In the genomic region with DNA sequence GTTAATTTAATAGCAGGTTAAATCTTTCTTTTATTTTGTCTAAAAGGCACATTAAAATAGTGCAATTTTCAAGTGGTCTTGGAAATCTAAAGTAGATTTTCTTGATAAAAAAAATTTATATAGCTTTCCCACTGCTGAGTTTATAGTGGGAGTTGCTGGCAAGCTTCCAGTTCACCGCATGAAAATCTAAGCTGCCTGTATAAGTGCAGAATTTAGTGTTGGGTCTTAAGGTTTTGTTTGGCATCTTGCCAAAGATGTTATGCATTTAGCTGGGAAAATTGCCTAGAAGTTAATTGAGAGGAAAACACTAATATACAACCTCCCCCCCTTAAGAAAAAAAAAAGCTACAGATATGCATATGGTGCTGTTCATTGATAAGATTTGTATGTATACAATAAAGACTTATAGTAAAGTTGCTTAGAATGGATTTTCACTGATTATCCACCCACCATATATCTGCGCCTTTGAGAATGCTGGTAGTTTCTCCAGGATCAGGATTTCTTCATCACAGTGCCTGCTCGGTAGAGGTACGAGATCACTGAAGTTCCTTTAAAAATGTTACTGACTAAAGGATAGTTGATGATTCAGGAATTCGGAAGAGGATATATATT, we compare ENCODE assay signal across 26 cellular contexts.
DNase-seq lines count a peak whose midpoint lies in the region; FAIRE-seq and TF ChIP-seq lines count a peak whose summit lies in the region.
"Had no signal": no experiment of that assay in that cellular context is flagged by ENCODE, and none has a peak within 500 bp of the region (broad histone marks: within the 10 kb centered on the region; RNA-seq: fewer than 3 reads in every experiment).

No MANE protein-coding gene starts in this region.

- H3K36me3 Mint-ChIP-seq in HFFc6 (ENCODE audit: low read depth): no peaks in the 10 kb centered on the region; the same call in 1 of the 2 replicates
- H3K36me3 Mint-ChIP-seq: stimulated activated naive B cell treated with anti-CD40 and anti-IgM and Interleukin-4, amounts not matched to agents 10 μg/mL and 1 μg/mL and 100 μg/mL, for 72 hours had no signal

- no peaks in the 10 kb centered on the region for H3K4me1 Mint-ChIP-seq in HFFc6 (ENCODE audit: low read depth)
- H3K4me1 Mint-ChIP-seq: activated CD4-positive, alpha-beta T cell treated with anti-CD3 and anti-CD28 coated beads, Interleukin-2, amount 10 ng/mL, durations not matched to agents 7 days and 5 days; stimulated activated naive B cell treated with anti-CD40 and anti-IgM and Interleukin-4, amounts not matched to agents 10 μg/mL and 1 μg/mL and 100 μg/mL, for 72 hours had no signal

- TF ChIP-seq CTCF in foreskin fibroblast (IDR thresholded peaks at IDR 0.05; ENCODE audit: low read depth, low read length) (no peak), HFFc6 (IDR thresholded peaks at IDR 0.05) (no peak)

- H3K4me3 Mint-ChIP-seq in HFFc6: no peak overlapping the region
- H3K4me3 Mint-ChIP-seq: activated CD4-positive, alpha-beta T cell treated with anti-CD3 and anti-CD28 coated beads, Interleukin-2, amount 10 ng/mL, durations not matched to agents 7 days and 5 days; stimulated activated naive B cell treated with anti-CD40 and anti-IgM and Interleukin-4, amounts not matched to agents 10 μg/mL and 1 μg/mL and 100 μg/mL, for 72 hours had no signal

- no peak for FAIRE-seq in HTR-8/SVneo (lab: Jason Lieb, UNC)

- no peak overlapping the region for H3K4me3 ChIP-seq in foreskin fibroblast (ENCODE audit: low read depth in 1 of 2, low read length in 2 of 2)
- H3K4me3 ChIP-seq: adrenal gland; BLaER1 treated with 17β-estradiol and CSF1 and Interleukin-3, amounts not matched to agents 10 nM and 100 nM; left lung; PC-9; prostate gland; sigmoid colon; suprapubic skin; upper lobe of right lung had no signal

- H3K9me3 Mint-ChIP-seq in HFFc6: peaks cover 40% of the 10 kb centered on the region
- H3K9me3 Mint-ChIP-seq: activated CD4-positive, alpha-beta T cell treated with anti-CD3 and anti-CD28 coated beads, Interleukin-2, amount 10 ng/mL, durations not matched to agents 7 days and 5 days; stimulated activated naive B cell treated with anti-CD40 and anti-IgM and Interleukin-4, amounts not matched to agents 10 μg/mL and 1 μg/mL and 100 μg/mL, for 72 hours had no signal

- no peaks in the 10 kb centered on the region for H3K27me3 Mint-ChIP-seq in HFFc6 (ENCODE audit: insufficient read depth)
- H3K27me3 Mint-ChIP-seq: activated CD4-positive, alpha-beta T cell treated with anti-CD3 and anti-CD28 coated beads, Interleukin-2, amount 10 ng/mL, durations not matched to agents 7 days and 5 days; stimulated activated naive B cell treated with anti-CD40 and anti-IgM and Interleukin-4, amounts not matched to agents 10 μg/mL and 1 μg/mL and 100 μg/mL, for 72 hours had no signal

- DNase-seq in DMS 273 (lab: John Stamatoyannopoulos, UW; ENCODE audit: unreplicated experiment): peak; percentile 55
- DNase-seq in NCI-H1105 (lab: John Stamatoyannopoulos, UW): peak; percentile 81
- DNase-seq in NCI-H446 (lab: John Stamatoyannopoulos, UW): peak; percentile 32 to 79
- DNase-seq in foreskin fibroblast: no peak
- no peak for DNase-seq in NCI-H1694 (lab: John Stamatoyannopoulos, UW)
- no peak for DNase-seq in HFFc6
- DNase-seq in HTR-8/SVneo (ENCODE audit: insufficient read length, low spot score): no peak
- DNase-seq: activated CD4-positive, alpha-beta T cell treated with anti-CD3 and anti-CD28 coated beads, Interleukin-2, amount 10 ng/mL, durations not matched to agents 7 days and 5 days; activated naive CD4-positive, alpha-beta T cell treated with Interleukin-2 at 50 U/mL for 16 hours; adrenal gland; HCEC 1CT; left lung; mesendoderm; NK-92 treated with Interleukin-12 subunit alpha and Interleukin-12 subunit beta, amount 100 ng/mL, for 24 hours; PC-9; Right ventricle myocardium superior; sigmoid colon; stimulated activated CD4-positive, alpha-beta T cell treated with anti-CD3 and anti-CD28 coated beads, Interleukin-15, amount 100 ng/mL, for 24 hours; stimulated activated naive B cell treated with anti-CD40 and anti-IgM and Interleukin-4, amounts not matched to agents 10 μg/mL and 1 μg/mL and 100 μg/mL, for 72 hours; T1000; upper lobe of right lung; WERI-Rb-1 had no signal

- no peak overlapping the region for H3K27ac Mint-ChIP-seq in HFFc6
- H3K27ac Mint-ChIP-seq: activated CD4-positive, alpha-beta T cell treated with anti-CD3 and anti-CD28 coated beads, Interleukin-2, amount 10 ng/mL, durations not matched to agents 7 days and 5 days; stimulated activated naive B cell treated with anti-CD40 and anti-IgM and Interleukin-4, amounts not matched to agents 10 μg/mL and 1 μg/mL and 100 μg/mL, for 72 hours had no signal

TF ChIP-seq in PFSK-1, 5 proteins besides CTCF, POLR2A, EP300 and RAD21:
- TF ChIP-seq SIN3A (IDR thresholded peaks at IDR 0.05; ENCODE audit: borderline replicate concordance, insufficient read depth, low read length): no peak
- no peak for TF ChIP-seq FOXP2 (optimal IDR thresholded peaks at IDR 0.05; ENCODE audit: borderline replicate concordance, extremely low read depth, extremely low read length, insufficient read depth)
- TF ChIP-seq POLR2AphosphoS5 (IDR thresholded peaks at IDR 0.05; ENCODE audit: low read depth, low read length): 0 out of 2 replicates have a peak, but pooled peaks have one; percentile 30

Comparison
In these comparisons a context has a peak if more than half of its experiments do, and no peak if none do; other contexts are left out.
1. DNase-seq: peak in DMS 273 (single experiment), NCI-H1105 (single experiment) and NCI-H446 (2 of 2); none in foreskin fibroblast (0 of 2), NCI-H1694 (single experiment), HFFc6 (single experiment) and HTR-8/SVneo (single experiment).